8 cellular contexts compared by ENCODE assay signal in the genomic region with DNA sequence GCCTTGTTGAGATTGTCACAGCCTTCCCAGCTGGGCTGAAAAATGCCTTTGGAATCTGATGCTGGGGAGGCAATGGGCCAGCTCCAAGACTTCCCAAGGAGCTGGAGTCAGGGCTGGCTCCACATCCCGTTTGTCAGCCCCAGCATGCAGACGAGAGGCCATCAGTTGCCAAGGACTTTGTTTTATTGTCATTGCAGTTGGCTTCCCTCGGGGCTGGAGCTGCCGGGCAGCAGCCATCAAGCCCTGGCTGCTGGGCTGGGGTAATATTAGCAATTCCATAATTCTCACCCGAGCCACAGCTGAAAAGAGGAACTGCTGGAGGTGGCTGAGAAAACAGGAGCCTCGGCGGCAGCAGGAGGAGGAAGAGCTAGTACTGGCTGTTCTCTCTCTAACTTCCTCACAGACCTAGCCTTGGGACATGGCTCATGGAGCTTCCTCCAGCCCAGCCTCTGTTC.
A peak's percentile ranks its signal among the peaks of the same experiment; 100 is the strongest.
DNase-seq lines count a peak whose midpoint lies in the region; ATAC-seq and TF ChIP-seq lines count a peak whose summit lies in the region.
"Had no signal": no experiment of that assay in that cellular context is flagged by ENCODE, and none has a peak within 500 bp of the region (broad histone marks: within the 10 kb centered on the region; RNA-seq: fewer than 3 reads in every experiment).

No MANE protein-coding gene starts in this region.

- H3K36me3 ChIP-seq in transverse colon, result no peaks in the 10 kb centered on the region

- peak; percentile 18 for ATAC-seq in left colon
- no peak for ATAC-seq in stimulated activated naive CD8-positive, alpha-beta T cell treated with anti-CD3 and anti-CD28 coated beads, Interleukin-15, Interleukin-2, amounts not matched to agents 100 U/mL and 50 U/mL, for 24 hours
- no peak for ATAC-seq in GM21423 (IDR thresholded peaks at IDR 0.05; ENCODE audit: unreplicated experiment)
- no peak for ATAC-seq in HG03135 (IDR thresholded peaks at IDR 0.05; ENCODE audit: unreplicated experiment)
- ATAC-seq: HCT116 had no signal

- WGBS in transverse colon (ENCODE audit: low coverage in 1 of 2), 2 donors, result 9% methylated on average over 7 of the region's 7 CpGs; no CpG with 5 or more reads in 1 of the 2 donors

- in situ Hi-C loops in astrocyte of the cerebellum (cut with HindIII; ENCODE audit: low sequenced_read_pairs) (no loop called here), transverse colon (cut with MboI; ENCODE audit: low pct_ligation_motif_present in 1 of 4, low pct_unique_long_range_greater_than_20kb in 1 of 4, low sequenced_read_pairs in 3 of 4) (no loop called here)

- H3K27ac ChIP-seq in transverse colon, result peak overlapping the region in 2 of 4 donors; percentile 4 to 10

- H3K4me3 ChIP-seq in LNCaP clone FGC (ENCODE audit: low read depth, low read length) (no peak overlapping the region), astrocyte of the cerebellum (ENCODE audit: low read depth, low read length) (no peak overlapping the region), transverse colon (no peak overlapping the region)

- TF ChIP-seq EP300 in transverse colon (IDR thresholded peaks at IDR 0.05; ENCODE audit: low read depth), result no peak

- peaks cover 0 to 14% (median 0%) of the 10 kb centered on the region in 4 donors for H3K4me1 ChIP-seq in transverse colon

- intact Hi-C loops in left colon (cut with DNase I, micrococcal nuclease) (no loop called here), transverse colon (cut with DNase I; ENCODE audit: low total_unique reads) (no loop called here)

- H3K9me3 ChIP-seq in transverse colon, result no peaks in the 10 kb centered on the region

- peak; percentile 27 for DNase-seq in LNCaP clone FGC (ENCODE audit: low read depth)
- DNase-seq in astrocyte of the cerebellum (ENCODE audit: low read depth), result peak; percentile 37
- DNase-seq in left colon, result peak; percentile 15 to 38
- DNase-seq in transverse colon, result peak; percentile 18
- DNase-seq in stimulated activated naive CD8-positive, alpha-beta T cell treated with anti-CD3 and anti-CD28 coated beads, Interleukin-15, Interleukin-2, amounts not matched to agents 100 U/mL and 50 U/mL, for 24 hours, result no peak

- TF ChIP-seq POLR2A in transverse colon (IDR thresholded peaks at IDR 0.05), result no peak

- no peak for TF ChIP-seq CTCF in LNCaP clone FGC (IDR thresholded peaks at IDR 0.05; ENCODE audit: control insufficient read depth, extremely low read depth, insufficient read depth)
- no peak for TF ChIP-seq CTCF in astrocyte of the cerebellum (IDR thresholded peaks at IDR 0.05; ENCODE audit: low read depth, low read length, missing control alignments)
- TF ChIP-seq CTCF in transverse colon (IDR thresholded peaks at IDR 0.05), result no peak

- H3K27me3 ChIP-seq in transverse colon, result no peaks in the 10 kb centered on the region
